Comparison of ENCODE assay signal across 8 cellular contexts in genomic region chr7:123532788-123533552, GRCh38. TPM values are rescaled to one million over a fixed set of nuclear protein-coding genes. Genes with fewer than 3 reads are reported as not detected.
DNase-seq lines count a peak whose midpoint lies in the region; ATAC-seq, FAIRE-seq and TF ChIP-seq lines count a peak whose summit lies in the region.
"Not testable (repeated sequence)": the region's sequence is repeated elsewhere in the genome, so short reads cannot be mapped to it uniquely, and the experiment has no call there.

No MANE protein-coding gene starts in this region.

- H2BK15ac ChIP-seq in H1 (ENCODE audit: low read length), result not testable (repeated sequence)

- H2BK12ac ChIP-seq in H1 (ENCODE audit: low read depth, low read length), result not testable (repeated sequence)

- not testable (repeated sequence) for H2BK20ac ChIP-seq in H1 (ENCODE audit: low read length)

- H3K18ac ChIP-seq in H1 (ENCODE audit: extremely low read depth, low read length), result not testable (repeated sequence)

- peaks cover 33% of the 10 kb centered on the region for H3K4me1 Mint-ChIP-seq in activated T-cell treated with anti-CD3 and anti-CD28 coated beads, Interleukin-2, amount 50 U/mL, for 72 hours (ENCODE audit: low read depth)

- not testable (repeated sequence) for H3K27ac ChIP-seq in A673 (ENCODE audit: low read depth, low read length, poor library complexity, severe bottlenecking); H1 (ENCODE audit: low read depth, low read length)
- peak overlapping the region in 1 of 4 donors; percentile 87 for H3K27ac ChIP-seq in sigmoid colon

- POLR2A ChIA-PET in A673 (lab: Charles Lee; ENCODE audit: low non-redundant PET); H1 (lab: Charles Lee; ENCODE audit: partially characterized antibody): not testable (repeated sequence)

- not testable (repeated sequence) for H3K36me3 ChIP-seq in A673 (ENCODE audit: insufficient read depth, low read length, poor library complexity, severe bottlenecking); H1 (ENCODE audit: control insufficient read depth in 2 of 4, insufficient read depth in 4 of 4, low read length in 3 of 4); sigmoid colon

- H3K23ac ChIP-seq in H1 (ENCODE audit: insufficient read length), result not testable (repeated sequence)

- not testable (repeated sequence) for H4K20me1 ChIP-seq in H1 (replicated peaks in 1 of 2; ENCODE audit: control insufficient read depth in 1 of 2, insufficient read depth in 2 of 2, low read length in 2 of 2)

- not testable (repeated sequence) for H4K8ac ChIP-seq in H1 (ENCODE audit: extremely low read depth, insufficient read depth, low read length)

- H2BK120ac ChIP-seq in H1 (replicated peaks; ENCODE audit: low read depth, low read length), result not testable (repeated sequence)

- not testable (repeated sequence) for H4K91ac ChIP-seq in H1 (replicated peaks; ENCODE audit: insufficient read length, low read length)

- TF ChIP-seq CTCF in A673 (conservative IDR thresholded peaks at IDR 0.05; ENCODE audit: low read depth, low read length); H1 (IDR thresholded peaks at IDR 0.05; ENCODE audit: control extremely low read depth in 1 of 3, insufficient read depth in 1 of 3, low read depth in 1 of 3, low read length in 3 of 3); sigmoid colon (IDR thresholded peaks at IDR 0.05): not testable (repeated sequence)

- not testable (repeated sequence) for H3K9ac ChIP-seq in H1 (replicated peaks in 1 of 4; ENCODE audit: extremely low read depth in 1 of 4, low read depth in 3 of 4, low read length in 3 of 4)

- BruUV-seq in A673 (replicated peaks; lab: Mats Ljungman, UMichigan), result TSS peak; percentile 76

- H2BK5ac ChIP-seq in H1 (ENCODE audit: low read depth, low read length), result not testable (repeated sequence)

- not testable (repeated sequence) for H3K79me1 ChIP-seq in H1 (ENCODE audit: low read depth, low read length)

- TF ChIP-seq EP300 in H1 (IDR thresholded peaks at IDR 0.05; ENCODE audit: borderline replicate concordance in 1 of 2, low read depth in 2 of 2, low read length in 2 of 2); sigmoid colon (IDR thresholded peaks at IDR 0.05): not testable (repeated sequence)

- H3K27me3 ChIP-seq in A673 (replicated peaks; ENCODE audit: insufficient read depth, low read depth, low read length, poor library complexity); H1 (replicated peaks in 1 of 4; ENCODE audit: control insufficient read depth in 3 of 4, extremely low read depth in 1 of 4, insufficient read depth in 3 of 4, low read length in 3 of 4); sigmoid colon: not testable (repeated sequence)

- not testable (repeated sequence) for H3K9me3 Mint-ChIP-seq in activated T-cell treated with anti-CD3 and anti-CD28 coated beads, Interleukin-2, amount 50 U/mL, for 72 hours

- intact Hi-C loops in A673 (cut with micrococcal nuclease; ENCODE audit: unreplicated experiment); left colon (cut with DNase I, micrococcal nuclease): not testable (repeated sequence)
- intact Hi-C loops in sigmoid colon (cut with DNase I), result loop anchor here (10.0 kb wide), 1 partner anchor 1392 kb away; the partner anchor contains the start of gene POT1

- H3K79me2 ChIP-seq in H1 (ENCODE audit: control insufficient read depth in 1 of 2, insufficient read depth in 2 of 2, low read length in 2 of 2), result not testable (repeated sequence)

- 18% methylated on average over 4 of the region's 33 CpGs; no CpG with 5 or more reads in 1 of the 2 experiments for WGBS in H1 (ENCODE audit: extremely low coverage in 1 of 2, insufficient coverage in 1 of 2, insufficient read length in 1 of 2, insufficient replicate concordance in 2 of 2, low coverage in 1 of 2, low lambda C conversion rate in 2 of 2, missing lambda C conversion rate in 1 of 2), 2 experiments
- WGBS in sigmoid colon, 2 donors, result 2 to 5% methylated on average over 31 to 33 of the region's 33 CpGs

- peak; percentile 31 for ATAC-seq in GM18909 (IDR thresholded peaks at IDR 0.05; ENCODE audit: poor library complexity, unreplicated experiment)
- peak; percentile 25 for ATAC-seq in HG02973 (IDR thresholded peaks at IDR 0.05; ENCODE audit: unreplicated experiment)
- ATAC-seq in activated T-cell treated with anti-CD3 and anti-CD28 coated beads, Interleukin-2, amount 50 U/mL, for 72 hours (replicated peaks in 1 of 2), result peak; percentile 42 to 52
- not testable (repeated sequence) for ATAC-seq in left colon

- CTCF ChIA-PET in A673 (lab: Charles Lee), result not testable (repeated sequence)
- CTCF ChIA-PET in H1 (lab: Charles Lee; ENCODE audit: partially characterized antibody), result interaction anchor here (1.0 kb wide), 1 partner anchor 20 kb away, joined by 3 read pairs; no protein-coding TSS in a partner anchor

- not testable (repeated sequence) for H3K27ac Mint-ChIP-seq in activated T-cell treated with anti-CD3 and anti-CD28 coated beads, Interleukin-2, amount 50 U/mL, for 72 hours

- FAIRE-seq in H1 (lab: Jason Lieb, UNC), result not testable (repeated sequence)

- not testable (repeated sequence) for H3K36me3 Mint-ChIP-seq in activated T-cell treated with anti-CD3 and anti-CD28 coated beads, Interleukin-2, amount 50 U/mL, for 72 hours (ENCODE audit: insufficient read depth in 2 of 2)

- peak overlapping the region; percentile 46 to 94 for H3K4me2 ChIP-seq in H1 (ENCODE audit: insufficient read depth in 1 of 2, low read depth in 2 of 2, low read length in 2 of 2)

- H3K23me2 ChIP-seq in H1 (ENCODE audit: low read depth, low read length), result not testable (repeated sequence)

- H3K9me3 ChIP-seq in A673 (ENCODE audit: low read depth, low read length, poor library complexity, severe bottlenecking); H1 (ENCODE audit: insufficient read depth in 2 of 2, low read depth in 1 of 2, low read length in 1 of 2); sigmoid colon: not testable (repeated sequence)

- not testable (repeated sequence) for H2AFZ ChIP-seq in H1 (ENCODE audit: low read length)

- not testable (repeated sequence) for TF ChIP-seq RAD21 in H1 (IDR thresholded peaks at IDR 0.05 in 1 of 2, conservative IDR thresholded peaks at IDR 0.05 in 1 of 2; ENCODE audit: low read depth in 2 of 2, low read length in 2 of 2)

- H4K5ac ChIP-seq in H1 (ENCODE audit: insufficient read length, low read depth, low read length), result not testable (repeated sequence)

- not testable (repeated sequence) for H3K56ac ChIP-seq in H1 (replicated peaks; ENCODE audit: insufficient read length, low read depth, low read length)

- H3K4me3 Mint-ChIP-seq in activated T-cell treated with anti-CD3 and anti-CD28 coated beads, Interleukin-2, amount 50 U/mL, for 72 hours, result peak overlapping the region; percentile 25 to 95

- not testable (repeated sequence) for DNase-seq in A673 (ENCODE audit: low spot score); sigmoid colon
- DNase-seq in RPMI8226, result peak; percentile 38
- peak; percentile 36 to 49 for DNase-seq in activated T-cell treated with anti-CD3 and anti-CD28 coated beads, Interleukin-2, amount 50 U/mL, for 72 hours
- DNase-seq in H1 (ENCODE audit: low read depth in 1 of 2, low spot score in 2 of 2), result peak; percentile 19 to 80
- DNase-seq in left colon, result peak; percentile 36 to 37

- H3K4me1 ChIP-seq in A673 (ENCODE audit: insufficient read depth, low read length, poor library complexity, severe bottlenecking) (peaks cover 20% of the 10 kb centered on the region), sigmoid colon (peaks cover 0 to 18% (median 6%) of the 10 kb centered on the region in 4 donors)
- not testable (repeated sequence) for H3K4me1 ChIP-seq in H1 (replicated peaks in 1 of 4; ENCODE audit: control insufficient read depth in 3 of 4, insufficient read depth in 4 of 4, low read length in 3 of 4)

- not testable (repeated sequence) for H3K14ac ChIP-seq in H1 (ENCODE audit: insufficient read length)

- not testable (repeated sequence) for H2AK5ac ChIP-seq in H1 (ENCODE audit: low read depth, low read length)

- not testable (repeated sequence) for H3K4ac ChIP-seq in H1 (replicated peaks; ENCODE audit: insufficient read length, low read depth, low read length)

- peak overlapping the region; percentile 30 for H3K4me3 ChIP-seq in A673 (ENCODE audit: low read depth, low read length, poor library complexity, severe bottlenecking)
- peak overlapping the region; percentile 33 to 81 (median 38); a peak in 7 of 8 replicates for H3K4me3 ChIP-seq in H1 (ENCODE audit: extremely low read depth in 1 of 4, insufficient read depth in 2 of 4, low read depth in 3 of 4, low read length in 4 of 4)
- H3K4me3 ChIP-seq in sigmoid colon, result peak overlapping the region; percentile 22 to 45 (median 38)

- not testable (repeated sequence) for TF ChIP-seq POLR2A in H1 (IDR thresholded peaks at IDR 0.05; ENCODE audit: control extremely low read depth in 1 of 2, low read depth in 2 of 2, low read length in 2 of 2); sigmoid colon (IDR thresholded peaks at IDR 0.05)

- H3K27me3 Mint-ChIP-seq in activated T-cell treated with anti-CD3 and anti-CD28 coated beads, Interleukin-2, amount 50 U/mL, for 72 hours (ENCODE audit: low read depth), result peaks cover 24% of the 10 kb centered on the region

RNA-seq across cellular contexts. Expression of gene IQUB, which starts 1.4 kb away (rescaled TPM):
- total RNA-seq in A673 (2021) (0.20 and 0.62 TPM in 2 replicates), left colon (under 1 TPM in 1 of 2 donors, not detected in 1; 0.25 TPM), sigmoid colon (under 1 TPM; 0.27 to 0.83 (median 0.69) TPM)
- total RNA-seq in activated T-cell treated with anti-CD3 and anti-CD28 coated beads, Interleukin-2, amount 50 U/mL, for 72 hours, result under 1 TPM in 1 of 2 donors, not detected in 1; 0.10 TPM
- 0.82 and 0.96 TPM in 2 replicates for total RNA-seq in H1 (2021; fragmentation: NEBNext Ultra II Directional; extraction: Animal tissue kit (Norgen Biotek cat#: 25700))
- polyA plus RNA-seq in H1 (2011; rRNA removed) (0.08 and 0.12 TPM in 2 replicates), sigmoid colon (under 1 TPM in 1 of 3 donors, not detected in 2; 0.10 TPM)
- 0.19 TPM for polyA plus RNA-seq in H1 (2011; cell fraction: cytosol; rRNA removed)
- polyA plus RNA-seq in H1 (2011; cell fraction: nucleus; rRNA removed), result 0.24 TPM
- polyA plus RNA-seq in H1 (2012, experiment 1 of 2), result 0.25 to 0.54 TPM (median 0.35 TPM) in 4 replicates
- 0.05 TPM for polyA plus RNA-seq in H1 (2012, experiment 2 of 2)
- polyA plus RNA-seq in H1 (2013, experiment 1 of 2), result 0.47 TPM
- 0.35 TPM for polyA plus RNA-seq in H1 (2013, experiment 2 of 2)
- 0.20 and 0.32 TPM in 2 replicates for polyA minus RNA-seq in H1 (2011; rRNA and poly(A)+ RNA removed)
- not detected for polyA minus RNA-seq in H1 (2011; cell fraction: cytosol; rRNA and poly(A)+ RNA removed)
- 2.9 TPM for polyA minus RNA-seq in H1 (2011; cell fraction: nucleus; rRNA and poly(A)+ RNA removed)

RNA-seq across cellular contexts. Expression of gene NDUFA5, which starts 24.6 kb away (rescaled TPM):
- total RNA-seq in A673 (2021) (107 and 114 TPM in 2 replicates), left colon (100 to 1,000 TPM in 1 of 2 donors, 10 to 100 TPM in 1; 98.6 to 117 TPM), sigmoid colon (100 to 1,000 TPM in 1 of 4 donors, 10 to 100 TPM in 3; 60.4 to 112 (median 89.8) TPM)
- 10 to 100 TPM; 48.4 to 57.5 TPM for total RNA-seq in activated T-cell treated with anti-CD3 and anti-CD28 coated beads, Interleukin-2, amount 50 U/mL, for 72 hours
- 74.9 and 76.3 TPM in 2 replicates for total RNA-seq in H1 (2021; fragmentation: NEBNext Ultra II Directional; extraction: Animal tissue kit (Norgen Biotek cat#: 25700))
- polyA plus RNA-seq in H1 (2011; rRNA removed) (3.4 and 7.6 TPM in 2 replicates), sigmoid colon (100 to 1,000 TPM in 2 of 3 donors, 10 to 100 TPM in 1; 55.6 to 211 (median 177) TPM)
- 20.1 TPM for polyA plus RNA-seq in H1 (2011; cell fraction: cytosol; rRNA removed)
- 2.4 TPM for polyA plus RNA-seq in H1 (2011; cell fraction: nucleus; rRNA removed)
- polyA plus RNA-seq in H1 (2012, experiment 1 of 2), result 18.7 to 54.6 TPM (median 27.1 TPM) in 4 replicates
- polyA plus RNA-seq in H1 (2012, experiment 2 of 2), result 9.3 TPM
- polyA plus RNA-seq in H1 (2013, experiment 1 of 2), result 55.6 TPM
- polyA plus RNA-seq in H1 (2013, experiment 2 of 2), result 53.9 TPM
- polyA minus RNA-seq in H1 (2011; rRNA and poly(A)+ RNA removed), result 3.8 and 4.9 TPM in 2 replicates
- 10.9 TPM for polyA minus RNA-seq in H1 (2011; cell fraction: cytosol; rRNA and poly(A)+ RNA removed)
- polyA minus RNA-seq in H1 (2011; cell fraction: nucleus; rRNA and poly(A)+ RNA removed), result 26.0 TPM
